Comparison of ENCODE assay signal across 8 cellular contexts in the genomic region with DNA sequence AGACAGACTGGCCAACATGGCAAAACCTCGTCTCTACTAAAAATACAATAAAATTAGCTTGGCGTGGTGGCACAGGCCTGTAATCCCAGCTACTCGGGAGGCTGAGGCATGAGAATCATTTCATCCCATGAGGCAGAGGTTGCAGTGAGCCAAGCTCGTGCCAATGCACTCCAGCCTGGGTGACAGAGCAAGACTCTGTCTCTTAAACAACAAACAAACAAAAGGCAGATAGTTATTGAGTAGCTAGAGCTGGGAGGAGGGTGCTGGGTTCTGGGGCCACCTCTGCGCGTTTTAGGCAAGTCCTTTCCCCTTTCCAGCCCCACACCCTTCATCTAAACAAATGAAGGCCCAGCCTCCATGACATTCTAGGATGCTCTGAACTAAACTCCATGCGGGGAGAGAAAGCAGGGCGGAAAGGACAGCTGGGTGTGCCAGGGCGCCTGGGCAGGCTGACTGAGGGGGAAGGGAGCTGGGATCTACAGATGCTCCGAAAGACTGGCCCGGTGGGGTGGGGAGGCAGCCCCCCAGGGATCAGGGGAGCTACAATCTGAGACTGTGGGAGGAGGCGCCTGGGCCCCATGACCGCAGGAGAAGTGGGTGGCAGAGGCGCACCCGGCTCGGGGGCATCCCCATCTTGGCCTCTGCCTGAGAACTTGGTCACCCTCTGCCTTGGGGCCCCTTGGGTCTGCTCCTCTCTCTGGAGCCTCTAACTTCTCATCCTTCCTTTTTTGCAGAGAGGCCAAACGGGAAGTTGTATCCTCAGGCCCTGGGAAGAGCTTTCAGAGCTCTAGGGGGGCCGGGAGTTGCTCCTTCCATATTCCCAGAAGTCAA.
DNase-seq lines count a peak whose midpoint lies in the region; ATAC-seq and TF ChIP-seq lines count a peak whose summit lies in the region.

No MANE protein-coding gene starts in this region.

- ATAC-seq in GM18517 (IDR thresholded peaks at IDR 0.05; ENCODE audit: unreplicated experiment) (no peak), GM19324 (IDR thresholded peaks at IDR 0.05; ENCODE audit: low FRiP score, unreplicated experiment) (no peak)

- no peaks in the 10 kb centered on the region for H3K9me3 ChIP-seq in mucosa of rectum (ENCODE audit: control insufficient read depth in 2 of 2, low read length in 2 of 2)

- H3K9ac ChIP-seq in KMS-11 (no peak overlapping the region), mucosa of rectum (ENCODE audit: low read depth in 1 of 2, low read length in 2 of 2) (peak overlapping the region; percentile 10 to 32)

- TF ChIP-seq CTCF in KMS-11 (conservative IDR thresholded peaks at IDR 0.05; ENCODE audit: low read depth, low read length): no peak

- peaks cover 40% of the 10 kb centered on the region for H3K4me1 ChIP-seq in KMS-11 (ENCODE audit: low read depth, poor library complexity, severe bottlenecking)
- no peaks in the 10 kb centered on the region for H3K4me1 ChIP-seq in mucosa of rectum (ENCODE audit: control insufficient read depth in 2 of 2, insufficient read depth in 2 of 2, low read length in 2 of 2)

- H3K36me3 ChIP-seq in KMS-11 (ENCODE audit: insufficient read depth): no peaks in the 10 kb centered on the region
- H3K36me3 ChIP-seq in mucosa of rectum (ENCODE audit: control insufficient read depth in 2 of 2, insufficient read depth in 2 of 2, low read length in 2 of 2): no peaks in the 10 kb centered on the region

- in situ Hi-C loops in ACHN (cut with HindIII; ENCODE audit: low pct_ligation_motif_present, low pct_unique_long_range_greater_than_20kb, low sequenced_read_pairs): no loop called here

- peak overlapping the region; percentile 69 for H3K4me2 ChIP-seq in KMS-11

- peak; percentile 13 for DNase-seq in Ammon's horn (ENCODE audit: low spot score)
- DNase-seq in activated T-cell treated with anti-CD3 and anti-CD28 coated beads, Interleukin-2, amount 50 U/mL, for 1 hour: peak; percentile 58
- no peak for DNase-seq in NCI-H510A (lab: John Stamatoyannopoulos, UW)
- no peak for DNase-seq in ACHN

- H2AFZ ChIP-seq in KMS-11 (ENCODE audit: low read depth): no peak overlapping the region

- no peaks in the 10 kb centered on the region for H4K20me1 ChIP-seq in KMS-11 (ENCODE audit: insufficient read depth)

- H3K4me3 ChIP-seq in KMS-11 (IDR thresholded peaks at IDR 0.05; ENCODE audit: insufficient read depth, low read depth, low read length) (no peak overlapping the region), mucosa of rectum (ENCODE audit: low read length in 2 of 2) (peak overlapping the region; percentile 23 to 74)

- H3K79me2 ChIP-seq in KMS-11 (ENCODE audit: insufficient read depth, low read depth): no peaks in the 10 kb centered on the region

- H3K27me3 ChIP-seq in KMS-11 (ENCODE audit: insufficient read depth, low read depth) (no peaks in the 10 kb centered on the region), mucosa of rectum (ENCODE audit: control insufficient read depth in 2 of 2, insufficient read depth in 2 of 2, low read length in 2 of 2) (no peaks in the 10 kb centered on the region)

- H3K27ac ChIP-seq in KMS-11 (peak overlapping the region; percentile 44; the same call in 1 of the 2 replicates), mucosa of rectum (ENCODE audit: low read depth in 2 of 2, low read length in 2 of 2) (peak overlapping the region in 1 of 2 donors; percentile 79)

Comparison
In these comparisons a context has a peak if more than half of its experiments do, and no peak if none do; other contexts are left out.
1. DNase-seq: peak in Ammon's horn (single experiment) and activated T-cell treated with anti-CD3 and anti-CD28 coated beads, Interleukin-2, amount 50 U/mL, for 1 hour (single experiment); none in NCI-H510A (single experiment) and ACHN (single experiment).